In genomic region chr2:95283562-95283961, GRCh38 we compare ENCODE assay signal across 37 cellular contexts. TPM values are rescaled to one million over a fixed set of nuclear protein-coding genes. Genes with fewer than 3 reads are reported as not detected.
"Had no signal": no experiment of that assay in that cellular context is flagged by ENCODE, and none has a peak within 500 bp of the region (broad histone marks: within the 10 kb centered on the region; RNA-seq: fewer than 3 reads in every experiment).

No MANE protein-coding gene starts in this region.

- ATAC-seq: activated CD8-positive, alpha-beta T cell treated with anti-CD3 and anti-CD28 coated beads for 36 hours; activated naive CD4-positive, alpha-beta T cell treated with anti-CD3 and anti-CD28 coated beads, Interleukin-2, amount 50 U/mL, for 72 hours; activated T-cell treated with anti-CD3 and anti-CD28 coated beads, Interleukin-2, amount 50 U/mL, for 4 hours; activated T-cell treated with anti-CD3 and anti-CD28 coated beads, Interleukin-2, amount 50 U/mL, for 72 hours; activated T-helper 17 cell treated with anti-CD3 and anti-CD28 coated beads, Interleukin-2, amount 50 U/mL, for 72 hours; body of pancreas had no signal

- H3K4me3 ChIP-seq: adrenal gland, body of pancreas, breast epithelium had no signal

- H3K9me3 ChIP-seq: adrenal gland, body of pancreas, breast epithelium had no signal

- H3K27ac ChIP-seq: adrenal gland, body of pancreas, brain microvascular endothelial cell, VCaP had no signal

- H3K4me1 ChIP-seq: adrenal gland, body of pancreas, breast epithelium had no signal

- FAIRE-seq: astrocyte, TTC549 had no signal

- DNase-seq: activated B cell treated with CpG ODN at 0.5 μM for 24 hours; activated CD4-positive, alpha-beta memory T cell treated with anti-CD3 and anti-CD28 coated beads for 36 hours; activated CD4-positive, alpha-beta T cell treated with anti-CD3 and anti-CD28 coated beads for 4 hours; activated CD4-positive, alpha-beta T cell treated with anti-CD3 and anti-CD28 coated beads, Interleukin-2, amount 10 ng/mL, durations not matched to agents 24 days and 14 days; activated CD4-positive, alpha-beta T cell treated with anti-CD3 and anti-CD28 coated beads, Interleukin-2, amount 50 U/mL, for 1 hour; activated CD4-positive, alpha-beta T cell treated with anti-CD3 and anti-CD28 coated beads, Interleukin-2, amount 50 U/mL, for 4 hours; activated CD4-positive, CD25-positive, alpha-beta regulatory T cell treated with anti-CD3 and anti-CD28 coated beads, Interleukin-2, amount 50 U/mL, for 72 hours; activated CD8-positive, alpha-beta memory T cell treated with anti-CD3 and anti-CD28 coated beads, Interleukin-2, amount 50 U/mL, for 4 hours; activated CD8-positive, alpha-beta T cell treated with anti-CD3 and anti-CD28 coated beads for 36 hours; activated effector memory CD4-positive, alpha-beta T cell treated with anti-CD3 and anti-CD28 coated beads, Interleukin-2, amount 50 U/mL, for 16 hours; activated gamma-delta T cell treated with Interleukin-2 at 50 U/mL for 16 hours; activated naive CD4-positive, alpha-beta T cell; activated naive CD4-positive, alpha-beta T cell treated with anti-CD3 and anti-CD28 coated beads for 36 hours; activated naive CD4-positive, alpha-beta T cell treated with anti-CD3 and anti-CD28 coated beads, Interleukin-2, amount 50 U/mL, for 16 hours; activated naive CD8-positive, alpha-beta T cell treated with anti-CD3 and anti-CD28 coated beads for 36 hours; activated T-cell treated with anti-CD3 and anti-CD28 coated beads for 4 hours; activated T-cell treated with anti-CD3 and anti-CD28 coated beads, Interleukin-2, amount 50 U/mL, for 1 hour; activated T-cell treated with anti-CD3 and anti-CD28 coated beads, Interleukin-2, amount 50 U/mL, for 4 hours; activated T-cell treated with anti-CD3 and anti-CD28 coated beads, Interleukin-2, amount 50 U/mL, for 72 hours; adrenal gland; amniotic stem cell; aorta; body of pancreas; brain microvascular endothelial cell; caudate nucleus; cerebellar nuclear complex; T-helper 1 cell; T-helper 2 cell; T-helper 9 cell had no signal

- H3K27me3 ChIP-seq: adrenal gland, body of pancreas, brain microvascular endothelial cell, breast epithelium had no signal

- H3K36me3 ChIP-seq: adrenal gland, brain microvascular endothelial cell, breast epithelium had no signal

RNA-seq across cellular contexts. Expression of gene KCNIP3, which starts 13.6 kb away (rescaled TPM):
- total RNA-seq: activated B cell treated with CpG ODN at 0.5 μM for 24 hours; activated CD4-positive, alpha-beta memory T cell treated with anti-CD3 and anti-CD28 coated beads for 36 hours; activated CD4-positive, alpha-beta T cell treated with anti-CD3 and anti-CD28 coated beads, Interleukin-2, amount 10 ng/mL, durations not matched to agents 24 days and 14 days; activated CD8-positive, alpha-beta memory T cell treated with anti-CD3 and anti-CD28 coated beads for 36 hours; activated CD8-positive, alpha-beta T cell treated with anti-CD3 and anti-CD28 coated beads for 36 hours; activated naive CD4-positive, alpha-beta T cell treated with anti-CD3 and anti-CD28 coated beads for 36 hours; activated naive CD4-positive, alpha-beta T cell treated with anti-CD3 and anti-CD28 coated beads, Interleukin-2, amount 50 U/mL, for 72 hours; activated naive CD8-positive, alpha-beta T cell treated with anti-CD3 and anti-CD28 coated beads for 36 hours; activated T-cell treated with anti-CD3 and anti-CD28 coated beads, Interleukin-2, amount 50 U/mL, for 4 hours; activated T-cell treated with anti-CD3 and anti-CD28 coated beads, Interleukin-2, amount 50 U/mL, for 72 hours; activated T-helper 1 cell treated with anti-CD3 and anti-CD28 coated beads, Interleukin-12 subunit alpha, Interleukin-12 subunit beta, Interleukin-2, Interleukin-4 antibody, amounts not matched to agents 30 ng/mL and 10 ng/mL and 1 ng/mL, durations not matched to agents 14 hours and 24 hours and 36 hours; activated T-helper 17 cell treated with anti-CD3 and anti-CD28 coated beads, Interleukin-2, amount 50 U/mL, for 72 hours had no signal
